8 cellular contexts compared by ENCODE assay signal in the genomic region with DNA sequence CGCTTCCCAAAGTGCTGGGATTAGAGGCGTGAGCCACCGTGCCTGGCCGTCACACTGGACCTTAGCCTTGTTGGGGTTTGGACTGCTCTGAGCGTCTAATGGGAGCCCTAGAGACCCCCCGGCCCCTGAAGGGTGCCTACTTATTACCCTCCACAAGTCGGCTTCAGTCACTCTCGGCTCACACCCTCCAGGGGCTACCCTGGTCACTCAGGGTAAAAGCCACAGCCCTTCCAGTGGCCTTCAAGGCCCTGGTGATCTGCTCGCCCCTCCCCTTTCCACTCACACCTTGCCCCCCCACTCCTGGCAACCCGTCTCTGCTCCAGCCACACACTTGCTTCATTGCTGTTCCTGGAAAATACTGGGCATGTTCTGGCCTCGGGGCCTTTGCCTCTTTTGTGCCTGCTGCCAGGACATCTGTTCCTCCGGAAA. TPM values are rescaled to one million over a fixed set of nuclear protein-coding genes. Genes with fewer than 3 reads are reported as not detected.
DNase-seq lines count a peak whose midpoint lies in the region; ATAC-seq and TF ChIP-seq lines count a peak whose summit lies in the region.

No MANE protein-coding gene starts in this region.

- peak overlapping the region; percentile 86 for H3K4me2 ChIP-seq in GM23248 (ENCODE audit: unreplicated experiment)
- H3K4me2 ChIP-seq in OCI-LY3 (ENCODE audit: low read length) = peak overlapping the region; percentile 87
- H3K4me2 ChIP-seq in trophoblast cell (ENCODE audit: low read length) = peak overlapping the region; percentile 73

- peak overlapping the region; percentile 4 for H3K18ac ChIP-seq in trophoblast cell (ENCODE audit: low read length)

- in situ Hi-C loops in GM23248 (cut with MboI) = loop anchor here (10.0 kb wide), 3 partner anchors 118 to 338 kb away; no protein-coding TSS in a partner anchor

- no peak overlapping the region for H3K4ac ChIP-seq in trophoblast cell (ENCODE audit: low read depth, low read length)

- H3K9me3 ChIP-seq in GM23248 (ENCODE audit: low read depth) (no peaks in the 10 kb centered on the region), OCI-LY3 (ENCODE audit: insufficient read depth, low read length) (no peaks in the 10 kb centered on the region), esophagus (ENCODE audit: control insufficient read depth in 2 of 2, insufficient read depth in 1 of 2, low read depth in 1 of 2, low read length in 1 of 2) (no peaks in the 10 kb centered on the region), trophoblast cell (ENCODE audit: insufficient read depth, low read depth, low read length) (no peaks in the 10 kb centered on the region)

- no peak overlapping the region for H3K27ac ChIP-seq in GM23248
- H3K27ac ChIP-seq in OCI-LY3 (ENCODE audit: low read length) = no peak overlapping the region
- peak overlapping the region in 1 of 2 donors; percentile 56 for H3K27ac ChIP-seq in esophagus (ENCODE audit: low read depth in 2 of 2, low read length in 1 of 2)
- H3K27ac ChIP-seq in trophoblast cell (ENCODE audit: low read depth, low read length) = no peak overlapping the region

- no peak overlapping the region for H2BK12ac ChIP-seq in trophoblast cell (ENCODE audit: low read length)

- DNase-seq in GM23248 (peak; percentile 34), trophoblast cell (peak in 1 of 2 donors; percentile 51), amniotic stem cell (lab: John Stamatoyannopoulos, UW) (no peak), middle frontal gyrus (ENCODE audit: extremely low spot score, low spot score) (no peak)

- H2AFZ ChIP-seq in GM23248 = peak overlapping the region; percentile 85
- peak overlapping the region; percentile 83 for H2AFZ ChIP-seq in OCI-LY3 (ENCODE audit: low read depth, low read length)
- peak overlapping the region; percentile 88 for H2AFZ ChIP-seq in trophoblast cell (ENCODE audit: insufficient read depth, low read length, poor library complexity)

- no peaks in the 10 kb centered on the region for H3K9me2 ChIP-seq in GM23248 (ENCODE audit: insufficient read depth)

- 43 to 53% methylated on average over 12 of the region's 12 CpGs for WGBS in GM23248 (ENCODE audit: low coverage in 1 of 2, low lambda C conversion rate in 2 of 2, missing lambda C conversion rate in 2 of 2), 2 experiments
- 35 to 41% methylated on average over 12 of the region's 12 CpGs for WGBS in esophagus, 2 donors
- WGBS in trophoblast cell (ENCODE audit: extremely low coverage, insufficient coverage, insufficient read length) = no CpG with 5 or more reads among the region's 12 CpGs

- H3K27me3 ChIP-seq in GM23248 (replicated peaks; ENCODE audit: insufficient read depth) = no peaks in the 10 kb centered on the region
- no peaks in the 10 kb centered on the region for H3K27me3 ChIP-seq in OCI-LY3 (ENCODE audit: low read depth, low read length)
- no peaks in the 10 kb centered on the region for H3K27me3 ChIP-seq in esophagus (ENCODE audit: control insufficient read depth in 1 of 2, insufficient read depth in 2 of 2, low read length in 2 of 2)
- H3K27me3 ChIP-seq in trophoblast cell (ENCODE audit: insufficient read depth, low read length) = no peaks in the 10 kb centered on the region

- H3K14ac ChIP-seq in trophoblast cell (ENCODE audit: low read length) = peak overlapping the region; percentile 53

- peak overlapping the region; percentile 70; the same call in 1 of the 2 replicates for H3K9ac ChIP-seq in GM23248
- H3K9ac ChIP-seq in OCI-LY3 (ENCODE audit: low read length) = peak overlapping the region; percentile 44
- H3K9ac ChIP-seq in trophoblast cell (ENCODE audit: low read length) = no peak overlapping the region

- H4K20me1 ChIP-seq in GM23248 (ENCODE audit: insufficient read depth) (no peaks in the 10 kb centered on the region), OCI-LY3 (ENCODE audit: insufficient read depth, low read length) (no peaks in the 10 kb centered on the region)

- H3K79me2 ChIP-seq in GM23248 (ENCODE audit: insufficient read depth) (no peaks in the 10 kb centered on the region), OCI-LY3 (ENCODE audit: low read length) (no peaks in the 10 kb centered on the region), trophoblast cell (ENCODE audit: control insufficient read depth, insufficient read depth, low read length, poor library complexity) (peaks cover 2% of the 10 kb centered on the region)

- peaks cover 8% of the 10 kb centered on the region; the same call in 1 of the 2 replicates for H3K4me1 ChIP-seq in GM23248 (ENCODE audit: insufficient read depth)
- peaks cover 14% of the 10 kb centered on the region for H3K4me1 ChIP-seq in OCI-LY3 (ENCODE audit: low read length)
- peaks cover 0 to 8% of the 10 kb centered on the region in 2 donors for H3K4me1 ChIP-seq in esophagus (ENCODE audit: control insufficient read depth in 2 of 2, insufficient read depth in 2 of 2, low read length in 1 of 2)
- H3K4me1 ChIP-seq in trophoblast cell (ENCODE audit: control insufficient read depth in 1 of 2, insufficient read depth in 2 of 2, low read length in 2 of 2) = peaks cover 11 to 13% of the 10 kb centered on the region in 2 experiments

- H3K36me3 ChIP-seq in GM23248 (ENCODE audit: low read depth) (no peaks in the 10 kb centered on the region), OCI-LY3 (replicated peaks; ENCODE audit: low read depth, low read length) (no peaks in the 10 kb centered on the region), esophagus (ENCODE audit: control insufficient read depth in 2 of 2, insufficient read depth in 2 of 2, low read length in 1 of 2) (no peaks in the 10 kb centered on the region), trophoblast cell (ENCODE audit: control insufficient read depth in 1 of 2, insufficient read depth in 2 of 2, low read length in 2 of 2) (no peaks in the 10 kb centered on the region)

- ATAC-seq in HG03196 (IDR thresholded peaks at IDR 0.05; ENCODE audit: unreplicated experiment) = no peak
- ATAC-seq in HG02938 (IDR thresholded peaks at IDR 0.05; ENCODE audit: unreplicated experiment) = no peak

- no peak overlapping the region for H2BK5ac ChIP-seq in trophoblast cell (ENCODE audit: low read depth, low read length, poor library complexity)

- peaks cover 5% of the 10 kb centered on the region for H3K79me1 ChIP-seq in trophoblast cell (ENCODE audit: low read length)

- peak overlapping the region; percentile 96 for H4K8ac ChIP-seq in trophoblast cell (ENCODE audit: low read depth, low read length)

- H2AK5ac ChIP-seq in trophoblast cell (ENCODE audit: low read length) = peak overlapping the region; percentile 15

- no peak for TF ChIP-seq CTCF in OCI-LY3 (IDR thresholded peaks at IDR 0.05; ENCODE audit: low read depth, low read length)

- H4K91ac ChIP-seq in trophoblast cell (ENCODE audit: low read depth, low read length) = peak overlapping the region; percentile 59

- H3K4me3 ChIP-seq in GM23248 (peak overlapping the region; percentile 75), OCI-LY3 (ENCODE audit: low read length) (peak overlapping the region; percentile 82), esophagus (ENCODE audit: low read depth in 1 of 2, low read length in 2 of 2) (peak overlapping the region; percentile 36 to 37), trophoblast cell (ENCODE audit: low read depth, low read length) (no peak overlapping the region)

- no peak overlapping the region for H3K23ac ChIP-seq in trophoblast cell (ENCODE audit: low read length)

- no peak overlapping the region for H2BK120ac ChIP-seq in trophoblast cell (ENCODE audit: insufficient read depth, low read length, poor library complexity)

- H3F3A ChIP-seq in GM23248 (ENCODE audit: insufficient read depth) = no peaks in the 10 kb centered on the region

- H4K12ac ChIP-seq in trophoblast cell (ENCODE audit: low read depth, low read length) = peak overlapping the region; percentile 79

RNA-seq across cellular contexts. Expression of gene MORN3, which starts 3.6 kb away (rescaled TPM):
- total RNA-seq in GM23248 (2014; rRNA removed; shearing (Covaris generic)) = 0.13 TPM in 1 of 2 replicates, not detected in the other
- polyA plus RNA-seq in GM23248 (2016; fragmentation: Nextera tagmentation; extraction: Ambion mirVana) = 0.58 and 0.63 TPM in 2 replicates
- polyA plus RNA-seq in esophagus = under 1 TPM; 0.12 to 0.13 TPM
- polyA plus RNA-seq in trophoblast cell (2013) = 1.5 TPM in 2 replicates

RNA-seq across cellular contexts. Expression of gene TMEM120B, which starts 39.5 kb away (rescaled TPM):
- 10.7 and 12.1 TPM in 2 replicates for total RNA-seq in GM23248 (2014; rRNA removed; shearing (Covaris generic))
- 4.7 and 4.8 TPM in 2 replicates for polyA plus RNA-seq in GM23248 (2016; fragmentation: Nextera tagmentation; extraction: Ambion mirVana)
- 1 to 10 TPM; 1.9 to 5.1 TPM for polyA plus RNA-seq in esophagus
- 11.5 and 13.2 TPM in 2 replicates for polyA plus RNA-seq in trophoblast cell (2013)

RNA-seq across cellular contexts. Expression of gene ORAI1, which starts 46.7 kb away (rescaled TPM):
- total RNA-seq in GM23248 (2014; rRNA removed; shearing (Covaris generic)) = 4.9 and 7.6 TPM in 2 replicates
- polyA plus RNA-seq in GM23248 (2016; fragmentation: Nextera tagmentation; extraction: Ambion mirVana) (14.2 and 16.1 TPM in 2 replicates), esophagus (1 to 10 TPM; 2.4 to 9.5 TPM)
- 17.2 and 17.7 TPM in 2 replicates for polyA plus RNA-seq in trophoblast cell (2013)
